ENCODE assay signal across 9 cellular contexts in genomic region chr3:101963902-101964362, GRCh38.
DNase-seq lines count a peak whose midpoint lies in the region; ATAC-seq and TF ChIP-seq lines count a peak whose summit lies in the region.
"Had no signal": no experiment of that assay in that cellular context is flagged by ENCODE, and none has a peak within 500 bp of the region (broad histone marks: within the 10 kb centered on the region; RNA-seq: fewer than 3 reads in every experiment).

No MANE protein-coding gene starts in this region.

- no peak for TF ChIP-seq RAD21 in IMR-90 (IDR thresholded peaks at IDR 0.05; ENCODE audit: low read length)

- H3K9ac ChIP-seq in IMR-90 (ENCODE audit: low read depth, low read length): no peak overlapping the region

- no peak overlapping the region; the same call in 1 of the 2 replicates for H3K27ac ChIP-seq in IMR-90 (ENCODE audit: insufficient read depth, low read length)
- H3K27ac ChIP-seq in naive thymus-derived CD4-positive, alpha-beta T cell (ENCODE audit: low read depth, low read length): no peak overlapping the region
- H3K27ac ChIP-seq in right lobe of liver: no peak overlapping the region
- H3K27ac ChIP-seq in esophagus muscularis mucosa (replicated peaks in 1 of 4): no peak overlapping the region

- peak overlapping the region; percentile 54; the same call in 1 of the 2 replicates for H2BK120ac ChIP-seq in IMR-90 (ENCODE audit: low read depth, low read length)

- no peak overlapping the region for H3K23ac ChIP-seq in IMR-90 (ENCODE audit: low read depth, low read length)

- TF ChIP-seq POLR2A in IMR-90 (IDR thresholded peaks at IDR 0.05; ENCODE audit: low read depth, low read length): no peak
- no peak for TF ChIP-seq POLR2A in right lobe of liver (IDR thresholded peaks at IDR 0.05)
- no peak for TF ChIP-seq POLR2A in esophagus muscularis mucosa (IDR thresholded peaks at IDR 0.05; ENCODE audit: low read depth)

- dilution Hi-C loops in IMR-90 (cut with HindIII; ENCODE audit: low sequenced_read_pairs, unreplicated experiment): no loop called here

- no peak for DNase-seq in CD14-positive monocyte (ENCODE audit: low spot score)
- DNase-seq in IMR-90: peak; percentile 78
- no peak for DNase-seq in activated naive CD8-positive, alpha-beta T cell treated with anti-CD3 and anti-CD28 coated beads, Interleukin-2, amount 10 ng/mL, durations not matched to agents 7 days and 5 days
- no peak for DNase-seq in naive thymus-derived CD4-positive, alpha-beta T cell
- no peak for DNase-seq in right lobe of liver
- no peak for DNase-seq in esophagus muscularis mucosa (ENCODE audit: extremely low spot score)
- DNase-seq: NCI-H2029 treated with DMSO at 0.1 percent for 48 hours had no signal

- H3K18ac ChIP-seq in IMR-90 (ENCODE audit: low read depth, low read length): peak overlapping the region; percentile 35; the same call in 1 of the 2 replicates

- no peaks in the 10 kb centered on the region for H3K79me1 ChIP-seq in IMR-90 (ENCODE audit: low read depth in 1 of 2, low read length in 2 of 2)

- H3K4me1 ChIP-seq in IMR-90 (ENCODE audit: control insufficient read depth, insufficient read depth, low read length): peaks cover 7% of the 10 kb centered on the region
- no peaks in the 10 kb centered on the region for H3K4me1 ChIP-seq in naive thymus-derived CD4-positive, alpha-beta T cell (ENCODE audit: control insufficient read depth in 2 of 2, insufficient read depth in 2 of 2, low read length in 2 of 2)
- no peaks in the 10 kb centered on the region for H3K4me1 ChIP-seq in right lobe of liver
- peaks cover 0 to 5% (median 0%) of the 10 kb centered on the region in 4 donors for H3K4me1 ChIP-seq in esophagus muscularis mucosa

- H3K36me3 ChIP-seq in IMR-90 (ENCODE audit: control insufficient read depth, insufficient read depth, low read length) (no peaks in the 10 kb centered on the region), right lobe of liver (no peaks in the 10 kb centered on the region), esophagus muscularis mucosa (no peaks in the 10 kb centered on the region)
- no peaks in the 10 kb centered on the region for H3K36me3 ChIP-seq in naive thymus-derived CD4-positive, alpha-beta T cell (ENCODE audit: control insufficient read depth in 2 of 3, insufficient read depth in 3 of 3, low read length in 3 of 3)

- peak overlapping the region; percentile 1; the same call in 1 of the 2 replicates for H3K14ac ChIP-seq in IMR-90 (replicated peaks; ENCODE audit: low read depth, low read length)

- H3K4me2 ChIP-seq in IMR-90 (ENCODE audit: low read depth, low read length): peak overlapping the region; percentile 36; the same call in 1 of the 2 replicates

- no peak for TF ChIP-seq EP300 in esophagus muscularis mucosa (IDR thresholded peaks at IDR 0.05)

- H3K27me3 Mint-ChIP-seq in CD14-positive monocyte (ENCODE audit: low read depth in 3 of 3): no peaks in the 10 kb centered on the region
- no peaks in the 10 kb centered on the region for H3K27me3 Mint-ChIP-seq in activated naive CD8-positive, alpha-beta T cell treated with anti-CD3 and anti-CD28 coated beads, Interleukin-2, amount 10 ng/mL, durations not matched to agents 7 days and 5 days
- H3K27me3 Mint-ChIP-seq in naive thymus-derived CD4-positive, alpha-beta T cell: peaks cover 0 to 7% (median 0%) of the 10 kb centered on the region in 5 donors

- H2BK20ac ChIP-seq in IMR-90 (ENCODE audit: low read depth, low read length): peak overlapping the region; percentile 36; the same call in 1 of the 2 replicates

- H3K9me3 ChIP-seq in IMR-90 (ENCODE audit: control insufficient read depth, insufficient read depth, low read length): no peaks in the 10 kb centered on the region; the same call in 1 of the 2 replicates
- H3K9me3 ChIP-seq in naive thymus-derived CD4-positive, alpha-beta T cell (ENCODE audit: control insufficient read depth in 2 of 3, low read length in 3 of 3): no peaks in the 10 kb centered on the region
- peaks cover 0 to 5% (median 0%) of the 10 kb centered on the region in 4 donors for H3K9me3 ChIP-seq in right lobe of liver
- peaks cover 0 to 7% (median 0%) of the 10 kb centered on the region in 4 donors for H3K9me3 ChIP-seq in esophagus muscularis mucosa

- ATAC-seq in IMR-90 (ENCODE audit: low read depth): peak; percentile 66
- peak; percentile 33 for ATAC-seq in activated naive CD8-positive, alpha-beta T cell treated with anti-CD3 and anti-CD28 coated beads, Interleukin-2, amount 10 ng/mL, durations not matched to agents 7 days and 5 days (ENCODE audit: low read depth)
- peak; percentile 41 for ATAC-seq in naive thymus-derived CD4-positive, alpha-beta T cell
- no peak for ATAC-seq in GM21723 (IDR thresholded peaks at IDR 0.05; ENCODE audit: unreplicated experiment)
- no peak for ATAC-seq in right lobe of liver
- no peak for ATAC-seq in GM21576 (IDR thresholded peaks at IDR 0.05; ENCODE audit: unreplicated experiment)

- H3K4me3 Mint-ChIP-seq in CD14-positive monocyte: peak overlapping the region in 1 of 2 donors; percentile 12
- no peak overlapping the region for H3K4me3 Mint-ChIP-seq in activated naive CD8-positive, alpha-beta T cell treated with anti-CD3 and anti-CD28 coated beads, Interleukin-2, amount 10 ng/mL, durations not matched to agents 7 days and 5 days
- no peak overlapping the region for H3K4me3 Mint-ChIP-seq in naive thymus-derived CD4-positive, alpha-beta T cell

- H3K27ac Mint-ChIP-seq in CD14-positive monocyte: peak overlapping the region; percentile 15 to 94 (median 62)
- H3K27ac Mint-ChIP-seq in activated naive CD8-positive, alpha-beta T cell treated with anti-CD3 and anti-CD28 coated beads, Interleukin-2, amount 10 ng/mL, durations not matched to agents 7 days and 5 days: no peak overlapping the region
- H3K27ac Mint-ChIP-seq in naive thymus-derived CD4-positive, alpha-beta T cell: peak overlapping the region in 4 of 9 donors; percentile 12 to 53 (median 46)

- H3K4me3 ChIP-seq in IMR-90 (ENCODE audit: insufficient read depth, low read depth, low read length) (no peak overlapping the region), right lobe of liver (no peak overlapping the region), esophagus muscularis mucosa (no peak overlapping the region)
- H3K4me3 ChIP-seq in naive thymus-derived CD4-positive, alpha-beta T cell (ENCODE audit: low read length): no peak overlapping the region

- CTCF ChIA-PET in IMR-90 (lab: Yijun Ruan, JAX): interaction anchor here (0.5 kb wide), 1 partner anchor 202 kb away, joined by 3 read pairs; no protein-coding TSS in a partner anchor
- CTCF ChIA-PET in naive thymus-derived CD4-positive, alpha-beta T cell (lab: Charles Lee): interaction anchor here (1.2 kb wide), 1 partner anchor 261 kb away, joined by 3 read pairs; no protein-coding TSS in a partner anchor

- H2BK5ac ChIP-seq in IMR-90 (ENCODE audit: low read depth, low read length, poor library complexity, severe bottlenecking): peak overlapping the region; percentile 44

- peak overlapping the region; percentile 82; the same call in 2 of the 3 replicates for H2BK15ac ChIP-seq in IMR-90 (ENCODE audit: low read depth, low read length)

- peaks cover 4% of the 10 kb centered on the region; the same call in 1 of the 2 replicates for H3K9me1 ChIP-seq in IMR-90 (ENCODE audit: insufficient read depth, low read length)

- peak overlapping the region; percentile 69 for H2AFZ ChIP-seq in IMR-90 (replicated peaks; ENCODE audit: low read length, poor library complexity)

- WGBS in IMR-90 (ENCODE audit: extremely low coverage in 2 of 2, insufficient read length in 1 of 2), 2 experiments: no CpG with 5 or more reads among the region's 3 CpGs
- WGBS in right lobe of liver (ENCODE audit: insufficient coverage, low coverage, low lambda C conversion rate, missing lambda C conversion rate): 69% methylated on average over 2 of the region's 3 CpGs
- 61% methylated on average over 3 of the region's 3 CpGs for WGBS in esophagus muscularis mucosa

- peaks cover 31% of the 10 kb centered on the region for H3K4me1 Mint-ChIP-seq in CD14-positive monocyte
- peaks cover 13% of the 10 kb centered on the region for H3K4me1 Mint-ChIP-seq in activated naive CD8-positive, alpha-beta T cell treated with anti-CD3 and anti-CD28 coated beads, Interleukin-2, amount 10 ng/mL, durations not matched to agents 7 days and 5 days
- H3K4me1 Mint-ChIP-seq in naive thymus-derived CD4-positive, alpha-beta T cell: peaks cover 0 to 16% (median 9%) of the 10 kb centered on the region in 7 donors

- H4K91ac ChIP-seq in IMR-90 (ENCODE audit: insufficient read depth, low read depth, low read length): no peak overlapping the region

- H4K8ac ChIP-seq in IMR-90 (ENCODE audit: low read depth in 2 of 2, low read length in 2 of 2): peak overlapping the region in 1 of 2 experiments; percentile 59; a peak in 2 of 4 replicates

- no TSS peak for BruUV-seq in IMR-90 (replicated peaks; lab: Mats Ljungman, UMichigan)

- H3K27me3 ChIP-seq in IMR-90 (ENCODE audit: control insufficient read depth, insufficient read depth, low read length) (no peaks in the 10 kb centered on the region), right lobe of liver (no peaks in the 10 kb centered on the region), esophagus muscularis mucosa (no peaks in the 10 kb centered on the region)
- H3K27me3 ChIP-seq in naive thymus-derived CD4-positive, alpha-beta T cell (ENCODE audit: control insufficient read depth in 2 of 2, insufficient read depth in 2 of 2, low read length in 2 of 2): no peaks in the 10 kb centered on the region

- peak overlapping the region; percentile 42; the same call in 1 of the 2 replicates for H2AK5ac ChIP-seq in IMR-90 (ENCODE audit: low read depth, low read length)

- POLR2A ChIA-PET in IMR-90 (lab: Charles Lee; ENCODE audit: unreplicated experiment): no interaction called here
- POLR2A ChIA-PET in activated naive CD8-positive, alpha-beta T cell treated with anti-CD3 and anti-CD28 coated beads, Interleukin-2, amount 10 ng/mL, durations not matched to agents 7 days and 5 days (lab: Charles Lee): no interaction called here
- POLR2A ChIA-PET in naive thymus-derived CD4-positive, alpha-beta T cell (lab: Charles Lee): interaction anchor here (0.5 to 1.1 kb wide), 3 partner anchors 12 to 194 kb away, joined by 3 to 7 read pairs (median 3); partner anchors contain the start of gene NFKBIZ

- H3K9me3 Mint-ChIP-seq in CD14-positive monocyte: peaks cover 0 to 12% (median 4%) of the 10 kb centered on the region in 7 donors
- H3K9me3 Mint-ChIP-seq in activated naive CD8-positive, alpha-beta T cell treated with anti-CD3 and anti-CD28 coated beads, Interleukin-2, amount 10 ng/mL, durations not matched to agents 7 days and 5 days: peaks cover 16% of the 10 kb centered on the region
- H3K9me3 Mint-ChIP-seq in naive thymus-derived CD4-positive, alpha-beta T cell: peaks cover 0 to 10% (median 6%) of the 10 kb centered on the region in 11 donors

- no peaks in the 10 kb centered on the region for H4K20me1 ChIP-seq in IMR-90 (ENCODE audit: insufficient read depth, low read length)

- intact Hi-C loops in CD14-positive monocyte (cut with micrococcal nuclease): loop anchor here (2.0 to 10.0 kb wide), 2 partner anchors 19 to 61 kb away; no protein-coding TSS in a partner anchor
- intact Hi-C loops in IMR-90 (cut with micrococcal nuclease): no loop called here
- intact Hi-C loops in naive thymus-derived CD4-positive, alpha-beta T cell (cut with micrococcal nuclease): no loop called here
- intact Hi-C loops in right lobe of liver (cut with DNase I): no loop called here
- intact Hi-C loops in esophagus muscularis mucosa (cut with DNase I): no loop called here

- in situ Hi-C loops in IMR-90 (cut with MboI; ENCODE audit: low sequenced_read_pairs): no loop called here

- H3K4ac ChIP-seq in IMR-90 (ENCODE audit: low read depth, low read length): peak overlapping the region; percentile 21

- H3K56ac ChIP-seq in IMR-90 (ENCODE audit: extremely low read depth, insufficient read depth, low read length): no peak overlapping the region

- peak overlapping the region; percentile 8; the same call in 1 of the 2 replicates for H4K5ac ChIP-seq in IMR-90 (ENCODE audit: low read depth, low read length)

- H2AK9ac ChIP-seq in IMR-90 (replicated peaks; ENCODE audit: low read depth, low read length, poor library complexity): no peak overlapping the region

- H3K36me3 Mint-ChIP-seq in CD14-positive monocyte: peaks cover 0 to 3% of the 10 kb centered on the region in 2 donors
- H3K36me3 Mint-ChIP-seq in activated naive CD8-positive, alpha-beta T cell treated with anti-CD3 and anti-CD28 coated beads, Interleukin-2, amount 10 ng/mL, durations not matched to agents 7 days and 5 days: peaks cover 11% of the 10 kb centered on the region
- peaks cover 0 to 19% (median 3%) of the 10 kb centered on the region in 5 donors for H3K36me3 Mint-ChIP-seq in naive thymus-derived CD4-positive, alpha-beta T cell

- TF ChIP-seq CTCF in CD14-positive monocyte (IDR thresholded peaks at IDR 0.05) (no peak), IMR-90 (conservative IDR thresholded peaks at IDR 0.05; ENCODE audit: low read depth, low read length) (no peak), right lobe of liver (IDR thresholded peaks at IDR 0.05) (no peak), esophagus muscularis mucosa (IDR thresholded peaks at IDR 0.05) (no peak)

Comparison
In these comparisons a context has a peak if more than half of its experiments do, and no peak if none do; other contexts are left out.
1. ATAC-seq: peak in IMR-90 (single experiment), activated naive CD8-positive, alpha-beta T cell treated with anti-CD3 and anti-CD28 coated beads, Interleukin-2, amount 10 ng/mL, durations not matched to agents 7 days and 5 days (single experiment) and naive thymus-derived CD4-positive, alpha-beta T cell (single experiment); none in GM21723 (single experiment), right lobe of liver (0 of 4) and GM21576 (single experiment).
2. intact Hi-C loops: an anchor here in CD14-positive monocyte (2.0 to 10.0 kb wide); none called in IMR-90, naive thymus-derived CD4-positive, alpha-beta T cell, right lobe of liver and esophagus muscularis mucosa.